In genomic region chr10:100362570-100363496, GRCh38 we compare ENCODE assay signal across 11 cellular contexts. TPM values are rescaled to one million over a fixed set of nuclear protein-coding genes. Genes with fewer than 3 reads are reported as not detected.
A peak's percentile ranks its signal among the peaks of the same experiment; 100 is the strongest.
DNase-seq lines count a peak whose midpoint lies in the region; ATAC-seq and TF ChIP-seq lines count a peak whose summit lies in the region.
"Had no signal": no experiment of that assay in that cellular context is flagged by ENCODE, and none has a peak within 500 bp of the region (broad histone marks: within the 10 kb centered on the region; RNA-seq: fewer than 3 reads in every experiment).

No MANE protein-coding gene starts in this region.

- H3K79me1 ChIP-seq in H9 (ENCODE audit: insufficient read depth, low read depth, low read length, poor library complexity, severe bottlenecking), result peaks cover 3% of the 10 kb centered on the region

- no peak overlapping the region for H2BK12ac ChIP-seq in H9 (ENCODE audit: insufficient read length, low read depth, low read length)

- peak overlapping the region; percentile 24 to 74 (median 53); a peak in 5 of 7 replicates for H3K27ac Mint-ChIP-seq in H9
- H3K27ac Mint-ChIP-seq in activated T-helper 1 cell treated with anti-CD3 and anti-CD28 coated beads, Interleukin-12 subunit alpha, Interleukin-12 subunit beta, Interleukin-2, Interleukin-4 antibody, amounts not matched to agents 30 ng/mL and 10 ng/mL and 1 ng/mL, durations not matched to agents 14 hours and 24 hours and 36 hours, result peak overlapping the region; percentile 66
- H3K27ac Mint-ChIP-seq: activated naive CD8-positive, alpha-beta T cell had no signal

- H2BK120ac ChIP-seq in H9 (ENCODE audit: low read depth, low read length, poor library complexity, severe bottlenecking), result no peak overlapping the region

- no peak overlapping the region for H3K27ac ChIP-seq in H9 (ENCODE audit: insufficient read length, low read depth, low read length)

- no peaks in the 10 kb centered on the region for H3K9me3 Mint-ChIP-seq in H9
- H3K9me3 Mint-ChIP-seq in activated T-helper 1 cell treated with anti-CD3 and anti-CD28 coated beads, Interleukin-12 subunit alpha, Interleukin-12 subunit beta, Interleukin-2, Interleukin-4 antibody, amounts not matched to agents 30 ng/mL and 10 ng/mL and 1 ng/mL, durations not matched to agents 14 hours and 24 hours and 36 hours, result no peaks in the 10 kb centered on the region

- no peak overlapping the region for H2BK5ac ChIP-seq in H9 (ENCODE audit: insufficient read length, low read length)

- H3K23me2 ChIP-seq in H9 (ENCODE audit: insufficient read length, low read depth, low read length, poor library complexity, severe bottlenecking), result no peaks in the 10 kb centered on the region

- H3K9me3 ChIP-seq in H9 (ENCODE audit: control insufficient read depth, low read depth, low read length), result no peaks in the 10 kb centered on the region

- H3K4me2 ChIP-seq in H9 (ENCODE audit: insufficient read depth, insufficient read length, low read length), result no peak overlapping the region

- DNase-seq in H9 (no peak), hypothalamus (lab: John Stamatoyannopoulos, UW) (peak in 36 of 51 donors; percentile 20 to 80 (median 52)), sciatic nerve (ENCODE audit: low spot score) (no peak), D341Med (ENCODE audit: low spot score) (no peak)
- DNase-seq in activated T-helper 1 cell treated with anti-CD3 and anti-CD28 coated beads, Interleukin-12 subunit alpha, Interleukin-12 subunit beta, Interleukin-2, Interleukin-4 antibody, amounts not matched to agents 30 ng/mL and 10 ng/mL and 1 ng/mL, durations not matched to agents 14 hours and 24 hours and 36 hours (ENCODE audit: low spot score), result no peak
- DNase-seq in activated CD8-positive, alpha-beta memory T cell treated with anti-CD3 and anti-CD28 coated beads for 24 hours, result no peak
- DNase-seq: activated CD4-positive, alpha-beta T cell treated with anti-CD3 and anti-CD28 coated beads for 1 hour; stimulated activated CD4-positive, alpha-beta T cell treated with anti-CD3 and anti-CD28 coated beads, Interleukin-12 subunit alpha, Interleukin-12 subunit beta, amount 100 ng/mL, for 4 hours had no signal

- no peaks in the 10 kb centered on the region for H3K79me2 ChIP-seq in H9 (ENCODE audit: insufficient read depth, low read length)

- intact Hi-C loops in activated T-helper 1 cell treated with anti-CD3 and anti-CD28 coated beads, Interleukin-12 subunit alpha, Interleukin-12 subunit beta, Interleukin-2, Interleukin-4 antibody, amounts not matched to agents 30 ng/mL and 10 ng/mL and 1 ng/mL, durations not matched to agents 14 hours and 24 hours and 36 hours (cut with micrococcal nuclease), result no loop called here
- intact Hi-C loops in sciatic nerve (cut with DNase I), result no loop called here

- no peak overlapping the region for H3K56ac ChIP-seq in H9 (ENCODE audit: insufficient read length, low read depth, low read length)

- H3T11ph ChIP-seq in H9 (ENCODE audit: low read length), result no peak overlapping the region

- no peaks in the 10 kb centered on the region for H4K20me1 ChIP-seq in H9 (ENCODE audit: control insufficient read depth, insufficient read depth, insufficient read length)

- H3K27me3 Mint-ChIP-seq in H9 (ENCODE audit: low read depth), result peaks cover 1% of the 10 kb centered on the region; the same call in 1 of the 2 replicates
- no peaks in the 10 kb centered on the region for H3K27me3 Mint-ChIP-seq in activated T-helper 1 cell treated with anti-CD3 and anti-CD28 coated beads, Interleukin-12 subunit alpha, Interleukin-12 subunit beta, Interleukin-2, Interleukin-4 antibody, amounts not matched to agents 30 ng/mL and 10 ng/mL and 1 ng/mL, durations not matched to agents 14 hours and 24 hours and 36 hours (ENCODE audit: insufficient read depth)
- H3K27me3 Mint-ChIP-seq: activated naive CD8-positive, alpha-beta T cell had no signal

- no peak overlapping the region for H3K14ac ChIP-seq in H9 (ENCODE audit: insufficient read depth, low read length)

- no peak overlapping the region for H3K18ac ChIP-seq in H9 (ENCODE audit: insufficient read length, low read depth, low read length)

- H2BK20ac ChIP-seq in H9 (ENCODE audit: low read depth, low read length, poor library complexity, severe bottlenecking), result no peak overlapping the region

- H2AK5ac ChIP-seq in H9 (ENCODE audit: insufficient read length, low read length), result no peak overlapping the region

- H3K4me3 Mint-ChIP-seq in H9, result no peak overlapping the region
- H3K4me3 Mint-ChIP-seq in activated T-helper 1 cell treated with anti-CD3 and anti-CD28 coated beads, Interleukin-12 subunit alpha, Interleukin-12 subunit beta, Interleukin-2, Interleukin-4 antibody, amounts not matched to agents 30 ng/mL and 10 ng/mL and 1 ng/mL, durations not matched to agents 14 hours and 24 hours and 36 hours, result no peak overlapping the region
- H3K4me3 Mint-ChIP-seq: activated naive CD8-positive, alpha-beta T cell had no signal

- no peak overlapping the region for H2AFZ ChIP-seq in H9 (ENCODE audit: low read length)

- peaks cover 34 to 63% (median 56%) of the 10 kb centered on the region in 3 experiments for H3K36me3 Mint-ChIP-seq in H9 (ENCODE audit: insufficient read depth in 1 of 3, low read depth in 3 of 3)
- peaks cover 57% of the 10 kb centered on the region for H3K36me3 Mint-ChIP-seq in activated T-helper 1 cell treated with anti-CD3 and anti-CD28 coated beads, Interleukin-12 subunit alpha, Interleukin-12 subunit beta, Interleukin-2, Interleukin-4 antibody, amounts not matched to agents 30 ng/mL and 10 ng/mL and 1 ng/mL, durations not matched to agents 14 hours and 24 hours and 36 hours (ENCODE audit: low read depth)

- peak; percentile 19 for ATAC-seq in sciatic nerve
- ATAC-seq in GM18519 (IDR thresholded peaks at IDR 0.05; ENCODE audit: low FRiP score, unreplicated experiment), result no peak

- no peak overlapping the region for H4K5ac ChIP-seq in H9 (ENCODE audit: insufficient read length, low read depth, low read length)

- no peak overlapping the region for H3K23ac ChIP-seq in H9 (ENCODE audit: insufficient read length, low read depth, low read length)

- no peaks in the 10 kb centered on the region for H3K27me3 ChIP-seq in H9 (ENCODE audit: insufficient read depth, low read length)

- WGBS in H9 (ENCODE audit: extremely low coverage, insufficient read length, low lambda C conversion rate), result no CpG with 5 or more reads among the region's 6 CpGs

- H4K8ac ChIP-seq in H9 (replicated peaks; ENCODE audit: insufficient read length, low read depth, low read length), result no peak overlapping the region

- no peaks in the 10 kb centered on the region; the same call in 1 of the 2 replicates for H3K4me1 ChIP-seq in H9 (ENCODE audit: insufficient read depth, low read length)

- H3K9ac ChIP-seq in H9 (ENCODE audit: extremely low read depth, insufficient read length, low read length), result no peak overlapping the region

- H3K4me1 Mint-ChIP-seq in H9, result peaks cover 21 to 31% of the 10 kb centered on the region in 2 experiments
- peaks cover 65% of the 10 kb centered on the region for H3K4me1 Mint-ChIP-seq in activated T-helper 1 cell treated with anti-CD3 and anti-CD28 coated beads, Interleukin-12 subunit alpha, Interleukin-12 subunit beta, Interleukin-2, Interleukin-4 antibody, amounts not matched to agents 30 ng/mL and 10 ng/mL and 1 ng/mL, durations not matched to agents 14 hours and 24 hours and 36 hours (ENCODE audit: low read depth)

- no peak for TF ChIP-seq CTCF in H9 (conservative IDR thresholded peaks at IDR 0.05)

- no peak overlapping the region for H4K91ac ChIP-seq in H9 (ENCODE audit: insufficient read length, low read depth, low read length)

- no peak overlapping the region for H3K4ac ChIP-seq in H9 (ENCODE audit: low read depth, low read length)

- no peak overlapping the region for H2BK15ac ChIP-seq in H9 (ENCODE audit: low read depth, low read length)

RNA-seq across cellular contexts. Expression of gene SCD, which starts 15.8 kb away (rescaled TPM):
- 354 TPM in 2 replicates for total RNA-seq in H9 (2021)
- 194 TPM in 2 replicates for total RNA-seq in activated T-helper 1 cell treated with anti-CD3 and anti-CD28 coated beads, Interleukin-12 subunit alpha, Interleukin-12 subunit beta, Interleukin-2, Interleukin-4 antibody, amounts not matched to agents 30 ng/mL and 10 ng/mL and 1 ng/mL, durations not matched to agents 14 hours and 24 hours and 36 hours
- 300 TPM for total RNA-seq in sciatic nerve

RNA-seq across cellular contexts. Expression of gene PKD2L1, which starts 32.8 kb away (rescaled TPM):
- 0.20 TPM in 1 of 2 replicates, not detected in the other for total RNA-seq in H9 (2021)
- not detected in 2 replicates for total RNA-seq in activated T-helper 1 cell treated with anti-CD3 and anti-CD28 coated beads, Interleukin-12 subunit alpha, Interleukin-12 subunit beta, Interleukin-2, Interleukin-4 antibody, amounts not matched to agents 30 ng/mL and 10 ng/mL and 1 ng/mL, durations not matched to agents 14 hours and 24 hours and 36 hours
- not detected for total RNA-seq in sciatic nerve
- total RNA-seq: M059J had no signal

Comparison
In these comparisons a context has a peak if more than half of its experiments do, and no peak if none do; other contexts are left out.
1. DNase-seq: peak in hypothalamus (36 of 51); none in H9 (single experiment), activated T-helper 1 cell treated with anti-CD3 and anti-CD28 coated beads, Interleukin-12 subunit alpha, Interleukin-12 subunit beta, Interleukin-2, Interleukin-4 antibody, amounts not matched to agents 30 ng/mL and 10 ng/mL and 1 ng/mL, durations not matched to agents 14 hours and 24 hours and 36 hours (single experiment), sciatic nerve (single experiment), D341Med (single experiment) and activated CD8-positive, alpha-beta memory T cell treated with anti-CD3 and anti-CD28 coated beads for 24 hours (single experiment).